ENCODE assay signal across 15 cellular contexts in genomic region chr5:100863736-100864135, GRCh38. TPM values are rescaled to one million over a fixed set of nuclear protein-coding genes. Genes with fewer than 3 reads are reported as not detected.
DNase-seq lines count a peak whose midpoint lies in the region; ATAC-seq and TF ChIP-seq lines count a peak whose summit lies in the region.
"Had no signal": no experiment of that assay in that cellular context is flagged by ENCODE, and none has a peak within 500 bp of the region (broad histone marks: within the 10 kb centered on the region; RNA-seq: fewer than 3 reads in every experiment).

No MANE protein-coding gene starts in this region.

- peaks cover 56% of the 10 kb centered on the region for H3K36me3 Mint-ChIP-seq in activated CD4-positive, alpha-beta T cell treated with anti-CD3 and anti-CD28 coated beads for 36 hours (ENCODE audit: low read depth)
- H3K36me3 Mint-ChIP-seq in natural killer cell treated with Interleukin-12 subunit alpha and Interleukin-12 subunit beta and Interleukin-15 and Interleukin-18, amount 100 ng/mL, for 72 hours = peaks cover 38% of the 10 kb centered on the region
- H3K36me3 Mint-ChIP-seq in natural killer cell (no peaks in the 10 kb centered on the region), GM23338 (ENCODE audit: low read depth) (no peaks in the 10 kb centered on the region)
- peaks cover 84% of the 10 kb centered on the region for H3K36me3 Mint-ChIP-seq in activated T-helper 2 cell treated with anti-CD3 and anti-CD28 coated beads, Interferon-gamma antibody, Interleukin-2, Interleukin-4, amounts not matched to agents 10 μg/mL and 5 μg/mL and 100 μg/mL, durations not matched to agents 14 hours and 24 hours and 36 hours (ENCODE audit: low read depth)

- H4K20me1 ChIP-seq in GM23338 (replicated peaks; ENCODE audit: insufficient read depth) = no peaks in the 10 kb centered on the region

- TF ChIP-seq CTCF in natural killer cell (IDR thresholded peaks at IDR 0.05) = no peak
- no peak for TF ChIP-seq CTCF in GM23338 (conservative IDR thresholded peaks at IDR 0.05; ENCODE audit: low read depth in 2 of 2)

- intact Hi-C loops in activated CD4-positive, alpha-beta T cell treated with anti-CD3 and anti-CD28 coated beads for 36 hours (cut with DNase I, micrococcal nuclease) = loop anchor here (1.0 to 5.0 kb wide), 2 partner anchors 9 to 36 kb away; no protein-coding TSS in a partner anchor
- intact Hi-C loops in natural killer cell (cut with micrococcal nuclease) = no loop called here
- intact Hi-C loops in activated T-helper 2 cell treated with anti-CD3 and anti-CD28 coated beads, Interferon-gamma antibody, Interleukin-2, Interleukin-4, amounts not matched to agents 10 μg/mL and 5 μg/mL and 100 μg/mL, durations not matched to agents 14 hours and 24 hours and 36 hours (cut with micrococcal nuclease) = no loop called here

- peaks cover 3% of the 10 kb centered on the region for H3K9me3 Mint-ChIP-seq in activated CD4-positive, alpha-beta T cell treated with anti-CD3 and anti-CD28 coated beads for 36 hours (ENCODE audit: low read depth)
- peaks cover 10% of the 10 kb centered on the region for H3K9me3 Mint-ChIP-seq in natural killer cell treated with Interleukin-12 subunit alpha and Interleukin-12 subunit beta and Interleukin-15 and Interleukin-18, amount 100 ng/mL, for 72 hours
- H3K9me3 Mint-ChIP-seq in natural killer cell = no peaks in the 10 kb centered on the region
- H3K9me3 Mint-ChIP-seq in activated T-helper 2 cell treated with anti-CD3 and anti-CD28 coated beads, Interferon-gamma antibody, Interleukin-2, Interleukin-4, amounts not matched to agents 10 μg/mL and 5 μg/mL and 100 μg/mL, durations not matched to agents 14 hours and 24 hours and 36 hours = peaks cover 13% of the 10 kb centered on the region
- no peaks in the 10 kb centered on the region for H3K9me3 Mint-ChIP-seq in GM23338
- H3K9me3 Mint-ChIP-seq: CD8-positive, alpha-beta T cell; H9 had no signal

- peak; percentile 40 for ATAC-seq in activated CD4-positive, alpha-beta T cell treated with anti-CD3 and anti-CD28 coated beads for 36 hours
- peak; percentile 61 to 66 for ATAC-seq in natural killer cell treated with Interleukin-12 subunit alpha and Interleukin-12 subunit beta and Interleukin-15 and Interleukin-18, amount 100 ng/mL, for 72 hours
- ATAC-seq in natural killer cell (no peak), GM23338 (no peak), left lobe of liver (no peak)
- ATAC-seq: CD8-positive, alpha-beta T cell had no signal

- no peak overlapping the region for H3K27ac ChIP-seq in GM23338 (ENCODE audit: low read depth)
- H3K27ac ChIP-seq: BLaER1 had no signal

- CTCF ChIA-PET in activated CD4-positive, alpha-beta T cell treated with anti-CD3 and anti-CD28 coated beads for 36 hours (lab: Charles Lee) = no interaction called here

- no peaks in the 10 kb centered on the region for H3K9me2 ChIP-seq in GM23338 (ENCODE audit: insufficient read depth)

- H3K4me1 Mint-ChIP-seq in activated CD4-positive, alpha-beta T cell treated with anti-CD3 and anti-CD28 coated beads for 36 hours = peaks cover 77% of the 10 kb centered on the region
- peaks cover 51 to 64% of the 10 kb centered on the region in 2 donors for H3K4me1 Mint-ChIP-seq in natural killer cell treated with Interleukin-12 subunit alpha and Interleukin-12 subunit beta and Interleukin-15 and Interleukin-18, amount 100 ng/mL, for 72 hours (ENCODE audit: low read depth in 2 of 2)
- H3K4me1 Mint-ChIP-seq in natural killer cell (peaks cover 47 to 66% of the 10 kb centered on the region in 2 donors), GM23338 (peaks cover 6% of the 10 kb centered on the region; the same call in 2 of the 3 replicates)
- peaks cover 71% of the 10 kb centered on the region for H3K4me1 Mint-ChIP-seq in activated T-helper 2 cell treated with anti-CD3 and anti-CD28 coated beads, Interferon-gamma antibody, Interleukin-2, Interleukin-4, amounts not matched to agents 10 μg/mL and 5 μg/mL and 100 μg/mL, durations not matched to agents 14 hours and 24 hours and 36 hours (ENCODE audit: low read depth)
- H3K4me1 Mint-ChIP-seq: CD14-positive monocyte had no signal

- H3F3A ChIP-seq in GM23338 (replicated peaks; ENCODE audit: low read depth) = no peaks in the 10 kb centered on the region

- H3K4me2 ChIP-seq in GM23338 = no peak overlapping the region
- H3K4me2 ChIP-seq: BLaER1 had no signal

- H3K4me3 Mint-ChIP-seq in activated CD4-positive, alpha-beta T cell treated with anti-CD3 and anti-CD28 coated beads for 36 hours = no peak overlapping the region
- peak overlapping the region; percentile 51 for H3K4me3 Mint-ChIP-seq in natural killer cell treated with Interleukin-12 subunit alpha and Interleukin-12 subunit beta and Interleukin-15 and Interleukin-18, amount 100 ng/mL, for 72 hours
- H3K4me3 Mint-ChIP-seq in natural killer cell (no peak overlapping the region), GM23338 (no peak overlapping the region)
- no peak overlapping the region for H3K4me3 Mint-ChIP-seq in activated T-helper 2 cell treated with anti-CD3 and anti-CD28 coated beads, Interferon-gamma antibody, Interleukin-2, Interleukin-4, amounts not matched to agents 10 μg/mL and 5 μg/mL and 100 μg/mL, durations not matched to agents 14 hours and 24 hours and 36 hours (ENCODE audit: low read depth)
- H3K4me3 Mint-ChIP-seq: CD14-positive monocyte; CD8-positive, alpha-beta T cell; H9 had no signal

- no peaks in the 10 kb centered on the region for H3K27me3 Mint-ChIP-seq in activated CD4-positive, alpha-beta T cell treated with anti-CD3 and anti-CD28 coated beads for 36 hours
- no peaks in the 10 kb centered on the region for H3K27me3 Mint-ChIP-seq in natural killer cell treated with Interleukin-12 subunit alpha and Interleukin-12 subunit beta and Interleukin-15 and Interleukin-18, amount 100 ng/mL, for 72 hours
- no peaks in the 10 kb centered on the region for H3K27me3 Mint-ChIP-seq in natural killer cell (ENCODE audit: low read depth in 2 of 2)
- no peaks in the 10 kb centered on the region for H3K27me3 Mint-ChIP-seq in activated T-helper 2 cell treated with anti-CD3 and anti-CD28 coated beads, Interferon-gamma antibody, Interleukin-2, Interleukin-4, amounts not matched to agents 10 μg/mL and 5 μg/mL and 100 μg/mL, durations not matched to agents 14 hours and 24 hours and 36 hours (ENCODE audit: low read depth)
- no peaks in the 10 kb centered on the region for H3K27me3 Mint-ChIP-seq in GM23338 (ENCODE audit: insufficient read depth, low read depth, poor library complexity)

- POLR2A ChIA-PET in activated CD4-positive, alpha-beta T cell treated with anti-CD3 and anti-CD28 coated beads for 36 hours (lab: Charles Lee) = interaction anchor here (0.7 to 0.8 kb wide), 2 partner anchors 34 to 39 kb away, joined by 3 to 4 read pairs; no protein-coding TSS in a partner anchor

- no peaks in the 10 kb centered on the region for H3K36me3 ChIP-seq in GM23338 (ENCODE audit: insufficient read depth)

- peak overlapping the region; percentile 31 for H3K27ac Mint-ChIP-seq in activated CD4-positive, alpha-beta T cell treated with anti-CD3 and anti-CD28 coated beads for 36 hours
- H3K27ac Mint-ChIP-seq in natural killer cell treated with Interleukin-12 subunit alpha and Interleukin-12 subunit beta and Interleukin-15 and Interleukin-18, amount 100 ng/mL, for 72 hours = peak overlapping the region; percentile 72 to 84
- H3K27ac Mint-ChIP-seq in natural killer cell (no peak overlapping the region), GM23338 (no peak overlapping the region)
- H3K27ac Mint-ChIP-seq in activated T-helper 2 cell treated with anti-CD3 and anti-CD28 coated beads, Interferon-gamma antibody, Interleukin-2, Interleukin-4, amounts not matched to agents 10 μg/mL and 5 μg/mL and 100 μg/mL, durations not matched to agents 14 hours and 24 hours and 36 hours = peak overlapping the region; percentile 74
- H3K27ac Mint-ChIP-seq: CD14-positive monocyte; CD8-positive, alpha-beta T cell; H9 had no signal

- H3K4me3 ChIP-seq in GM23338 = no peak overlapping the region
- H3K4me3 ChIP-seq: BLaER1 had no signal

- no peaks in the 10 kb centered on the region for H3K27me3 ChIP-seq in GM23338 (ENCODE audit: insufficient read depth)
- H3K27me3 ChIP-seq: BLaER1 had no signal

- no peak for DNase-seq in activated CD4-positive, alpha-beta T cell treated with anti-CD3 and anti-CD28 coated beads for 36 hours
- no peak for DNase-seq in activated CD4-positive, alpha-beta T cell treated with anti-CD3 and anti-CD28 coated beads for 1 hour
- no peak for DNase-seq in natural killer cell treated with Interleukin-12 subunit alpha and Interleukin-12 subunit beta and Interleukin-15 and Interleukin-18, amount 100 ng/mL, for 72 hours (ENCODE audit: low spot score)
- DNase-seq in natural killer cell (no peak), GM23338 (ENCODE audit: low spot score) (no peak), left lobe of liver (ENCODE audit: low spot score) (no peak)
- DNase-seq in activated T-helper 2 cell treated with anti-CD3 and anti-CD28 coated beads, Interferon-gamma antibody, Interleukin-2, Interleukin-4, amounts not matched to agents 10 μg/mL and 5 μg/mL and 100 μg/mL, durations not matched to agents 14 hours and 24 hours and 36 hours (ENCODE audit: low spot score) = no peak
- DNase-seq: 8988T; Calu3; CD8-positive, alpha-beta T cell; DMS79 treated with DMSO at 0.1 percent for 48 hours; GF-D8; H9 had no signal

- H3K79me2 ChIP-seq in GM23338 (replicated peaks; ENCODE audit: insufficient read depth) = no peaks in the 10 kb centered on the region

- no peaks in the 10 kb centered on the region for H3K4me1 ChIP-seq in GM23338 (ENCODE audit: insufficient read depth)

- H2AFZ ChIP-seq in GM23338 = no peak overlapping the region

TF ChIP-seq in GM23338, 12 proteins besides CTCF, POLR2A, EP300 and RAD21 (continues in another document):
- no peak for TF ChIP-seq ZNF114 (CRISPR knock-in tag; IDR thresholded peaks at IDR 0.05)
- no peak for TF ChIP-seq ZNF331 (CRISPR knock-in tag; IDR thresholded peaks at IDR 0.05; ENCODE audit: low read depth)

RNA-seq across cellular contexts. Expression of gene ST8SIA4, which starts 39.3 kb away (rescaled TPM):
- 10 to 100 TPM; 31.7 to 32.0 TPM for total RNA-seq in activated CD4-positive, alpha-beta T cell treated with anti-CD3 and anti-CD28 coated beads for 36 hours
- total RNA-seq in natural killer cell treated with Interleukin-12 subunit alpha and Interleukin-12 subunit beta and Interleukin-15 and Interleukin-18, amount 100 ng/mL, for 72 hours = 100 to 1,000 TPM; 127 to 148 TPM
- total RNA-seq in natural killer cell (10 to 100 TPM; 36.3 to 63.1 (median 59.9) TPM), left lobe of liver (1.7 TPM)
- 79.1 and 82.3 TPM in 2 replicates for total RNA-seq in activated T-helper 2 cell treated with anti-CD3 and anti-CD28 coated beads, Interferon-gamma antibody, Interleukin-2, Interleukin-4, amounts not matched to agents 10 μg/mL and 5 μg/mL and 100 μg/mL, durations not matched to agents 14 hours and 24 hours and 36 hours
- total RNA-seq in GM23338 (2014; rRNA removed; shearing (Covaris generic)) = 0.28 and 1.3 TPM in 2 replicates
- polyA plus RNA-seq in GM23338 (2016; fragmentation: Nextera tagmentation; extraction: Ambion mirVana) = 0.11 and 0.35 TPM in 2 replicates
- total RNA-seq: Calu3, H9 had no signal

Comparison
In these comparisons a context has a peak if more than half of its experiments do, and no peak if none do; other contexts are left out.
1. ATAC-seq: peak in activated CD4-positive, alpha-beta T cell treated with anti-CD3 and anti-CD28 coated beads for 36 hours (single experiment) and natural killer cell treated with Interleukin-12 subunit alpha and Interleukin-12 subunit beta and Interleukin-15 and Interleukin-18, amount 100 ng/mL, for 72 hours (2 of 2); none in natural killer cell (0 of 3), GM23338 (single experiment) and left lobe of liver (single experiment).
2. H3K27ac Mint-ChIP-seq: peak in activated CD4-positive, alpha-beta T cell treated with anti-CD3 and anti-CD28 coated beads for 36 hours (single experiment), natural killer cell treated with Interleukin-12 subunit alpha and Interleukin-12 subunit beta and Interleukin-15 and Interleukin-18, amount 100 ng/mL, for 72 hours (2 of 2) and activated T-helper 2 cell treated with anti-CD3 and anti-CD28 coated beads, Interferon-gamma antibody, Interleukin-2, Interleukin-4, amounts not matched to agents 10 μg/mL and 5 μg/mL and 100 μg/mL, durations not matched to agents 14 hours and 24 hours and 36 hours (single experiment); none in natural killer cell (0 of 2) and GM23338 (single experiment).
3. RNA of gene ST8SIA4, which starts 39.3 kb away (total RNA-seq): 127 to 148 TPM in natural killer cell treated with Interleukin-12 subunit alpha and Interleukin-12 subunit beta and Interleukin-15 and Interleukin-18, amount 100 ng/mL, for 72 hours, 79.1 to 82.3 TPM in activated T-helper 2 cell treated with anti-CD3 and anti-CD28 coated beads, Interferon-gamma antibody, Interleukin-2, Interleukin-4, amounts not matched to agents 10 μg/mL and 5 μg/mL and 100 μg/mL, durations not matched to agents 14 hours and 24 hours and 36 hours, 36.3 to 63.1 TPM in natural killer cell and 31.7 to 32.0 TPM in activated CD4-positive, alpha-beta T cell treated with anti-CD3 and anti-CD28 coated beads for 36 hours; 1.7 TPM in left lobe of liver (single experiment) and 0.28 to 1.3 TPM in GM23338; every median in the first group is over 10 times any median in the second.
4. intact Hi-C loops: an anchor here in activated CD4-positive, alpha-beta T cell treated with anti-CD3 and anti-CD28 coated beads for 36 hours (1.0 to 5.0 kb wide); none called in natural killer cell and activated T-helper 2 cell treated with anti-CD3 and anti-CD28 coated beads, Interferon-gamma antibody, Interleukin-2, Interleukin-4, amounts not matched to agents 10 μg/mL and 5 μg/mL and 100 μg/mL, durations not matched to agents 14 hours and 24 hours and 36 hours.